15 cellular contexts compared by ENCODE assay signal in the genomic region with DNA sequence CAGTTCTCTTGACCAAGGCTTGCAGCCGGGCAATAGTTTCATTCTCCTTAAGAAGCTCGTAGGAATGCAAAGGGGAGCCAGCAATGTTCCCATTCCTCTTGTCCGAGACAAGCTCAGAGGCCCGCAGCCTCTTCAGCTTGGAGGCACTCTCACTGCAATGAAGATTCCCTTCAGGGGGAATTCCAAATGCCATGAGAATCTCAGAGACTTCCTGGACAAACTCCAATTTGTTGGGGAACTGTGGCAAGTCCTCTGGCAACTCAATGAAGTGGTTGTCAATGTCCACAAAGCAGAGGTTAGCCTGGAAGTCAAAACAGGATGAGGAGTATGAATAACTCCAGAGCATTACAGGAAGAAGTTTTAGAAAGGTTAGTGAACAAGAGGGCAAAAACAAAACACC.
A peak's percentile ranks its signal among the peaks of the same experiment; 100 is the strongest.
DNase-seq lines count a peak whose midpoint lies in the region; ATAC-seq and TF ChIP-seq lines count a peak whose summit lies in the region.
"Had no signal": no experiment of that assay in that cellular context is flagged by ENCODE, and none has a peak within 500 bp of the region (broad histone marks: within the 10 kb centered on the region; RNA-seq: fewer than 3 reads in every experiment).

No MANE protein-coding gene starts in this region.

- H3K9me2 ChIP-seq in GM23248 (ENCODE audit: insufficient read depth) = no peaks in the 10 kb centered on the region

- H4K20me1 ChIP-seq in GM23248 (ENCODE audit: insufficient read depth) = no peaks in the 10 kb centered on the region

- peak; percentile 63 for DNase-seq in AG04449 (ENCODE audit: low read depth, low spot score)
- DNase-seq in GM23248 = peak; percentile 47
- peak; percentile 50 for DNase-seq in medulla oblongata (ENCODE audit: extremely low spot score)
- no peak for DNase-seq in DMS 273 (lab: John Stamatoyannopoulos, UW; ENCODE audit: unreplicated experiment)
- DNase-seq in NCI-H510A (lab: John Stamatoyannopoulos, UW) = no peak
- no peak for DNase-seq in DMS114 treated with DMSO at 0.1 percent for 48 hours (lab: John Stamatoyannopoulos, UW; ENCODE audit: unreplicated experiment)
- DNase-seq: activated gamma-delta T cell treated with Interleukin-2 at 50 U/mL for 16 hours; AML-193; caudate nucleus; hypothalamus; NCI-H2029 treated with DMSO at 0.1 percent for 48 hours; stimulated activated naive CD8-positive, alpha-beta T cell treated with anti-CD3 and anti-CD28 coated beads, Interleukin-15, amount 100 ng/mL, for 72 hours had no signal

- peaks cover 65% of the 10 kb centered on the region for H3K36me3 ChIP-seq in GM23248 (ENCODE audit: low read depth)

- peak overlapping the region; percentile 32; the same call in 1 of the 2 replicates for H3K27ac ChIP-seq in GM23248
- H3K27ac ChIP-seq in cingulate gyrus (ENCODE audit: low read depth, low read length) = peak overlapping the region; percentile 21
- H3K27ac ChIP-seq: neutrophil had no signal

- no peaks in the 10 kb centered on the region for H3K27me3 ChIP-seq in GM23248 (replicated peaks; ENCODE audit: insufficient read depth)
- H3K27me3 ChIP-seq: neutrophil had no signal

- no peak for TF ChIP-seq CTCF in AG04449 (IDR thresholded peaks at IDR 0.05; ENCODE audit: insufficient read depth, low read length, missing control alignments)

- no peak for ATAC-seq in HG03342 (IDR thresholded peaks at IDR 0.05; ENCODE audit: unreplicated experiment)
- ATAC-seq: stimulated activated naive CD8-positive, alpha-beta T cell treated with anti-CD3 and anti-CD28 coated beads, Interleukin-15, amount 100 ng/mL, for 72 hours had no signal

- CTCF ChIA-PET in AG04449 (lab: Yijun Ruan, JAX) = no interaction called here

- H3K9me3 ChIP-seq in GM23248 (ENCODE audit: low read depth) = no peaks in the 10 kb centered on the region
- H3K9me3 ChIP-seq: neutrophil had no signal

- no peak overlapping the region for H3K4me2 ChIP-seq in GM23248 (ENCODE audit: unreplicated experiment)

- H3F3A ChIP-seq in GM23248 (ENCODE audit: insufficient read depth) = peaks cover 50% of the 10 kb centered on the region

- no peak overlapping the region for H3K9ac ChIP-seq in GM23248

- H2AFZ ChIP-seq in GM23248 = no peak overlapping the region

- POLR2A ChIA-PET in AG04449 (lab: Yijun Ruan, JAX) = interaction anchor here (0.8 kb wide), 1 partner anchor 15 kb away, joined by 3 read pairs; no protein-coding TSS in a partner anchor

- peaks cover 55% of the 10 kb centered on the region for H3K79me2 ChIP-seq in GM23248 (ENCODE audit: insufficient read depth)

- no peak overlapping the region for H3K4me3 ChIP-seq in AG04449 (ENCODE audit: low read depth, low read length)
- no peak overlapping the region for H3K4me3 ChIP-seq in GM23248

- in situ Hi-C loops in GM23248 (cut with MboI) = no loop called here

- H3K4me1 ChIP-seq in GM23248 (ENCODE audit: insufficient read depth) = peaks cover 18% of the 10 kb centered on the region

- 73% methylated on average over 4 of the region's 4 CpGs for WGBS in GM23248 (ENCODE audit: low coverage in 1 of 2, low lambda C conversion rate in 2 of 2, missing lambda C conversion rate in 2 of 2), 2 experiments

Comparison
In these comparisons a context has a peak if more than half of its experiments do, and no peak if none do; other contexts are left out.
1. DNase-seq: peak in AG04449 (single experiment), GM23248 (single experiment) and medulla oblongata (single experiment); none in DMS 273 (single experiment), NCI-H510A (single experiment) and DMS114 treated with DMSO at 0.1 percent for 48 hours (single experiment).